In the genomic region with DNA sequence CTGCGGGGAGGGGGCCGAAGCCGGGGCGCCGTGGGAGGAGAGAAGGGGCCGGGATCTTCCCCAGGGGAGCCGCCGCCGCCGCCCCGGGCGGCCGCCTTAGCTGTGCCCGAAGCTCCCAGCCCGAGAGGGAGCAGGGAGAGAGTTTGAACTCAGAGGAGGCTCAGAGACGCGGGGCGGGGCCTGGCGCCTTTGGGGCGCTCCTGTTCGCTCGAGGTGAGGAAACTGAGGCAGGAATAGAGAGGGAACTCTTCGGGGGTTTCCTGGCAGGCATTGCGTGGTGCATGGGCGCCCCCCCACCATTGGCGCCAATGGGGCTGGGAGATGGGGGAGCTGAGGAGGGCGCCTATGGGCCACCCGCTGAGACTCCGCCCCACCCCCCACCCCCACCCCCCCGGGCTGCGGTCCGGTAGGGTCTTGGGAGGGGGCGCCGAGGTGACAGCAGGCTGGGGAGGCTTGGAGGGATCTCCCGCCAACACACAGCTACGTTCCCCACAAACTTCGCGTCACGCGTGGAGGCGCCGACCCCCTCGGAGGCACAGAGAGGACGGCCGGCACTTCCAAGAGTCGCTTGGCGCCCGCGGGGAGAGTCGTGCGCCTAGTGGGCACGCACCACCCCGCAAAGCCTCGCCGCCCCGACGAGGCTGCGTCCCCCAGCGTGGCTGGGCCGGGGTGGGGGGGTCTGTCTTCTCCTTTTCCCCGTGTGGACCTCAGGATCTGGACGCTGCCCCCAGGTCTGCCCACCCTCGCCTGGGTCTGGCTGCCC, we compare ENCODE assay signal across 1 cellular context.
TF ChIP-seq lines count a peak whose summit lies in the region.

No MANE protein-coding gene starts in this region.

TF ChIP-seq in HepG2, 621 proteins besides CTCF, POLR2A, EP300 and RAD21 (continued from another document and continues in another):
- TF ChIP-seq MXD4 (CRISPR knock-in tag; IDR thresholded peaks at IDR 0.05), result no peak
- no peak for TF ChIP-seq ZNF10 (CRISPR knock-in tag; IDR thresholded peaks at IDR 0.05; ENCODE audit: borderline replicate concordance, low read depth)
- TF ChIP-seq ZBTB7B (CRISPR knock-in tag; IDR thresholded peaks at IDR 0.05), result no peak; the same call in 1 of the 2 replicates
- TF ChIP-seq CCDC6 (CRISPR knock-in tag; IDR thresholded peaks at IDR 0.05), result peak; percentile 60; the same call in 1 of the 2 replicates
- no peak; the same call in 1 of the 2 replicates for TF ChIP-seq ZNF747 (CRISPR knock-in tag; IDR thresholded peaks at IDR 0.05; ENCODE audit: borderline replicate concordance)
- TF ChIP-seq HOXA5 (CRISPR knock-in tag; IDR thresholded peaks at IDR 0.05), result no peak; the same call in 1 of the 2 replicates
- peak; percentile 93 for TF ChIP-seq ZSCAN30 (CRISPR knock-in tag; IDR thresholded peaks at IDR 0.05)
- no peak for TF ChIP-seq XRCC5 (optimal IDR thresholded peaks at IDR 0.05; ENCODE audit: low read length)
- TF ChIP-seq SP4 (CRISPR knock-in tag; IDR thresholded peaks at IDR 0.05), result peak; percentile 20; the same call in 1 of the 2 replicates
- peak; percentile 19; the same call in 1 of the 2 replicates for TF ChIP-seq HOMEZ (CRISPR knock-in tag; IDR thresholded peaks at IDR 0.05; ENCODE audit: low read depth)
- TF ChIP-seq ZNF772 (CRISPR knock-in tag; IDR thresholded peaks at IDR 0.05), result no peak; the same call in none of the 2 replicates
- TF ChIP-seq PHF8 (CRISPR knock-in tag; IDR thresholded peaks at IDR 0.05), result peak; percentile 75
- TF ChIP-seq HHEX (CRISPR knock-in tag; IDR thresholded peaks at IDR 0.05), result no peak
- no peak for TF ChIP-seq DBP (CRISPR knock-in tag; IDR thresholded peaks at IDR 0.05; ENCODE audit: not compliant biosample characterization)
- peak; percentile 98 for TF ChIP-seq RBFOX2 (IDR thresholded peaks at IDR 0.05; ENCODE audit: low read depth, low read length)
- TF ChIP-seq, protein P1, sequence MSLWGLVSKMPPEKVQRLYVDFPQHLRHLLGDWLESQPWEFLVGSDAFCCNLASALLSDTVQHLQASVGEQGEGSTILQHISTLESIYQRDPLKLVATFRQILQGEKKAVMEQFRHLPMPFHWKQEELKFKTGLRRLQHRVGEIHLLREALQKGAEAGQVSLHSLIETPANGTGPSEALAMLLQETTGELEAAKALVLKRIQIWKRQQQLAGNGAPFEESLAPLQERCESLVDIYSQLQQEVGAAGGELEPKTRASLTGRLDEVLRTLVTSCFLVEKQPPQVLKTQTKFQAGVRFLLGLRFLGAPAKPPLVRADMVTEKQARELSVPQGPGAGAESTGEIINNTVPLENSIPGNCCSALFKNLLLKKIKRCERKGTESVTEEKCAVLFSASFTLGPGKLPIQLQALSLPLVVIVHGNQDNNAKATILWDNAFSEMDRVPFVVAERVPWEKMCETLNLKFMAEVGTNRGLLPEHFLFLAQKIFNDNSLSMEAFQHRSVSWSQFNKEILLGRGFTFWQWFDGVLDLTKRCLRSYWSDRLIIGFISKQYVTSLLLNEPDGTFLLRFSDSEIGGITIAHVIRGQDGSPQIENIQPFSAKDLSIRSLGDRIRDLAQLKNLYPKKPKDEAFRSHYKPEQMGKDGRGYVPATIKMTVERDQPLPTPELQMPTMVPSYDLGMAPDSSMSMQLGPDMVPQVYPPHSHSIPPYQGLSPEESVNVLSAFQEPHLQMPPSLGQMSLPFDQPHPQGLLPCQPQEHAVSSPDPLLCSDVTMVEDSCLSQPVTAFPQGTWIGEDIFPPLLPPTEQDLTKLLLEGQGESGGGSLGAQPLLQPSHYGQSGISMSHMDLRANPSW (CRISPR knock-in tag; IDR thresholded peaks at IDR 0.05; ENCODE audit: borderline replicate concordance), result no peak
- peak; percentile 79; the same call in 1 of the 2 replicates for TF ChIP-seq ZNF879 (CRISPR knock-in tag; IDR thresholded peaks at IDR 0.05)
- TF ChIP-seq, protein P2, sequence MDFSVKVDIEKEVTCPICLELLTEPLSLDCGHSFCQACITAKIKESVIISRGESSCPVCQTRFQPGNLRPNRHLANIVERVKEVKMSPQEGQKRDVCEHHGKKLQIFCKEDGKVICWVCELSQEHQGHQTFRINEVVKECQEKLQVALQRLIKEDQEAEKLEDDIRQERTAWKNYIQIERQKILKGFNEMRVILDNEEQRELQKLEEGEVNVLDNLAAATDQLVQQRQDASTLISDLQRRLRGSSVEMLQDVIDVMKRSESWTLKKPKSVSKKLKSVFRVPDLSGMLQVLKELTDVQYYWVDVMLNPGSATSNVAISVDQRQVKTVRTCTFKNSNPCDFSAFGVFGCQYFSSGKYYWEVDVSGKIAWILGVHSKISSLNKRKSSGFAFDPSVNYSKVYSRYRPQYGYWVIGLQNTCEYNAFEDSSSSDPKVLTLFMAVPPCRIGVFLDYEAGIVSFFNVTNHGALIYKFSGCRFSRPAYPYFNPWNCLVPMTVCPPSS (IDR thresholded peaks at IDR 0.05), result no peak
- peak; percentile 32; the same call in 1 of the 2 replicates for TF ChIP-seq TMF1 (CRISPR knock-in tag; IDR thresholded peaks at IDR 0.05; ENCODE audit: low read depth)
- TF ChIP-seq EEA1 (CRISPR knock-in tag; IDR thresholded peaks at IDR 0.05; ENCODE audit: borderline replicate concordance), result no peak
- TF ChIP-seq TRIM24 (CRISPR knock-in tag; IDR thresholded peaks at IDR 0.05), result no peak
- TF ChIP-seq, protein P3, sequence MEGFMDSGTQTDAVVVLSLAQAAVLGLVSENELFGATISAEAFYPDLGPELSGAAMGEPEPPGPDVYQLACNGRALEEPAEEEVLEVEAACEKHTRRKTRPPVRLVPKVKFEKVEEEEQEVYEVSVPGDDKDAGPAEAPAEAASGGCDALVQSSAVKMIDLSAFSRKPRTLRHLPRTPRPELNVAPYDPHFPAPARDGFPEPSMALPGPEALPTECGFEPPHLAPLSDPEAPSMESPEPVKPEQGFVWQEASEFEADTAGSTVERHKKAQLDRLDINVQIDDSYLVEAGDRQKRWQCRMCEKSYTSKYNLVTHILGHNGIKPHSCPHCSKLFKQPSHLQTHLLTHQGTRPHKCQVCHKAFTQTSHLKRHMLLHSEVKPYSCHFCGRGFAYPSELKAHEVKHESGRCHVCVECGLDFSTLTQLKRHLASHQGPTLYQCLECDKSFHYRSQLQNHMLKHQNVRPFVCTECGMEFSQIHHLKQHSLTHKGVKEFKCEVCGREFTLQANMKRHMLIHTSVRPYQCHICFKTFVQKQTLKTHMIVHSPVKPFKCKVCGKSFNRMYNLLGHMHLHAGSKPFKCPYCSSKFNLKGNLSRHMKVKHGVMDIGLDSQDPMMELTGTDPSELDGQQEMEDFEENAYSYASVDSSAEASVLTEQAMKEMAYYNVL (CRISPR knock-in tag; IDR thresholded peaks at IDR 0.05; ENCODE audit: borderline replicate concordance), result no peak
- TF ChIP-seq KDM5A (IDR thresholded peaks at IDR 0.05; ENCODE audit: borderline replicate concordance, low read length), result peak; percentile 35; the same call in 1 of the 2 replicates
- TF ChIP-seq ZNF652 (CRISPR knock-in tag; IDR thresholded peaks at IDR 0.05; ENCODE audit: borderline replicate concordance, low read depth), result 0 out of 2 replicates have a peak, but pooled peaks have one; percentile 12
- no peak for TF ChIP-seq ZNF780A (CRISPR knock-in tag; IDR thresholded peaks at IDR 0.05)
- TF ChIP-seq KLF6 (CRISPR knock-in tag; IDR thresholded peaks at IDR 0.05), result no peak
- peak; percentile 97 for TF ChIP-seq SRSF1 (optimal IDR thresholded peaks at IDR 0.05; ENCODE audit: low read depth, low read length)
- no peak for TF ChIP-seq KLF12 (CRISPR knock-in tag; IDR thresholded peaks at IDR 0.05; ENCODE audit: borderline replicate concordance)
- no peak for TF ChIP-seq CCAR2 (optimal IDR thresholded peaks at IDR 0.05; ENCODE audit: low read depth, low read length)
- TF ChIP-seq MEIS2 (CRISPR knock-in tag; IDR thresholded peaks at IDR 0.05), result peak; percentile 75; the same call in 1 of the 2 replicates
- peak; percentile 12; the same call in 1 of the 2 replicates for TF ChIP-seq CHD2 (IDR thresholded peaks at IDR 0.05; ENCODE audit: low read depth, low read length)
- no peak for TF ChIP-seq FOXK1 (CRISPR knock-in tag; IDR thresholded peaks at IDR 0.05; ENCODE audit: borderline replicate concordance, low read depth)
- TF ChIP-seq RELA (CRISPR knock-in tag; IDR thresholded peaks at IDR 0.05), result no peak
- no peak for TF ChIP-seq ZFP41 (CRISPR knock-in tag; IDR thresholded peaks at IDR 0.05; ENCODE audit: borderline replicate concordance)
- TF ChIP-seq SIN3A (IDR thresholded peaks at IDR 0.05; ENCODE audit: borderline replicate concordance, low read depth, low read length), result peak; percentile 16; the same call in 1 of the 2 replicates
- TF ChIP-seq NFKBIZ (CRISPR knock-in tag; IDR thresholded peaks at IDR 0.05), result no peak; the same call in 1 of the 2 replicates
- TF ChIP-seq ZNF687 (CRISPR knock-in tag; IDR thresholded peaks at IDR 0.05), result peak; percentile 84
- no peak for TF ChIP-seq U2AF2 (IDR thresholded peaks at IDR 0.05; ENCODE audit: low read depth, low read length)
- peak; percentile 17; the same call in 1 of the 2 replicates for TF ChIP-seq ZBTB2 (CRISPR knock-in tag; IDR thresholded peaks at IDR 0.05; ENCODE audit: low read depth)
- TF ChIP-seq, protein P4, sequence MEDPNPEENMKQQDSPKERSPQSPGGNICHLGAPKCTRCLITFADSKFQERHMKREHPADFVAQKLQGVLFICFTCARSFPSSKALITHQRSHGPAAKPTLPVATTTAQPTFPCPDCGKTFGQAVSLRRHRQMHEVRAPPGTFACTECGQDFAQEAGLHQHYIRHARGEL (CRISPR knock-in tag; IDR thresholded peaks at IDR 0.05), result peak; percentile 78
- TF ChIP-seq ZNF761 (CRISPR knock-in tag; conservative IDR thresholded peaks at IDR 0.05), result no peak
- TF ChIP-seq ZFYVE20 (CRISPR knock-in tag; IDR thresholded peaks at IDR 0.05; ENCODE audit: borderline replicate concordance, low read depth), result peak; percentile 82; the same call in 1 of the 2 replicates
- peak; percentile 55; the same call in 1 of the 2 replicates for TF ChIP-seq MEF2D (CRISPR knock-in tag; IDR thresholded peaks at IDR 0.05)
- TF ChIP-seq ZBTB38 (CRISPR knock-in tag; IDR thresholded peaks at IDR 0.05), result no peak
- TF ChIP-seq ADNP (CRISPR knock-in tag; IDR thresholded peaks at IDR 0.05), result no peak
- no peak for TF ChIP-seq ZNF276 (CRISPR knock-in tag; IDR thresholded peaks at IDR 0.05; ENCODE audit: low read depth)
